ENCODE assay signal across 17 cellular contexts in the genomic region with DNA sequence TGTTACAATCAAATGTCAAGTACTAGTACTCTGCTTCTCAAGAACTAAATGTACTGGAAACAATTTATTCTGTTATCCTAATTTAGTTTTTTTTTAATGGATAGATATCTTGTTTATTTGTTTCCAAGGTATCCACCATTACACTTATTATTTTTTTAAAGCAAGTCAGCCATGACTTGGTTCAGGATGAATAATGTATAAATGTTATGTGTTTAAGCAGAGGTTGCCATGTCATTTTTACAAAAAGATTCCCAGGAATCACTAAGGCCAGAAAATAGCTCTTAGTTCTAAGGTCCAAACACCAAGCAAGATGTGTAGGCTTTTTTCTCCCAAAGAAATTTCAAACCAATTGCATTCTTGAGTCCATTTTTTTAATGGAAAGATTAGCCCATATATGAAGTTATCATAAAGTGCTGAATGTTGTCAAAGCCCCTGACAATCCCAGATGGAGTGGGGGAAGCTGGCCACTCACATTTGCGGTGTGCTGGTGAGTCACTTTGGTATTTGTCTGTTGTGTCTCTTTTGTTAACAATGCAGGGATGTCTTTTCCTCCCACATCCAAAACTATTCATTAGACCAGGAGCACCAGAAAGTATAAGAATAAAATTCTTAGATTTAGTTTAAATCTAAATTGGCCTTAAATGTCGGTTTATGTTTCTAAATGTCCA.
DNase-seq lines count a peak whose midpoint lies in the region; ATAC-seq and TF ChIP-seq lines count a peak whose summit lies in the region.
"Had no signal": no experiment of that assay in that cellular context is flagged by ENCODE, and none has a peak within 500 bp of the region (broad histone marks: within the 10 kb centered on the region; RNA-seq: fewer than 3 reads in every experiment).

No MANE protein-coding gene starts in this region.

- H3K27ac Mint-ChIP-seq in endodermal cell, result no peak overlapping the region
- H3K27ac Mint-ChIP-seq: CD8-positive, alpha-beta memory T cell had no signal

- H3K9ac ChIP-seq in endodermal cell (ENCODE audit: extremely low read depth, low read length, poor library complexity, severe bottlenecking), result no peak overlapping the region

- no peaks in the 10 kb centered on the region for H3K9me3 ChIP-seq in RWPE2 (ENCODE audit: severe bottlenecking)
- H3K9me3 ChIP-seq in gastrocnemius medialis, result no peaks in the 10 kb centered on the region
- H3K9me3 ChIP-seq in endodermal cell (ENCODE audit: control insufficient read depth, low read length), result no peaks in the 10 kb centered on the region
- H3K9me3 ChIP-seq: prostate gland had no signal

- peaks cover 7% of the 10 kb centered on the region for H3K4me1 ChIP-seq in RWPE2 (ENCODE audit: insufficient read depth, poor library complexity, severe bottlenecking)
- no peaks in the 10 kb centered on the region for H3K4me1 ChIP-seq in gastrocnemius medialis
- no peaks in the 10 kb centered on the region for H3K4me1 ChIP-seq in endodermal cell (ENCODE audit: control insufficient read depth, insufficient read depth, low read length)
- H3K4me1 ChIP-seq: prostate gland had no signal

- H3K27ac ChIP-seq in RWPE2 (ENCODE audit: poor library complexity, severe bottlenecking) (no peak overlapping the region), gastrocnemius medialis (peak overlapping the region; percentile 25 to 73 (median 62)), endodermal cell (ENCODE audit: low read depth, low read length) (no peak overlapping the region)
- H3K27ac ChIP-seq: PC-9, prostate gland had no signal

- peaks cover 2% of the 10 kb centered on the region for H3K4me1 Mint-ChIP-seq in endodermal cell
- H3K4me1 Mint-ChIP-seq: CD8-positive, alpha-beta memory T cell had no signal

- ATAC-seq in RWPE2 (ENCODE audit: low read depth), result peak; percentile 40; the same call in 1 of the 3 replicates
- no peak for ATAC-seq in gastrocnemius medialis
- no peak for ATAC-seq in HG03520 (IDR thresholded peaks at IDR 0.05; ENCODE audit: unreplicated experiment)
- ATAC-seq: HCT116, K562 had no signal

- no peak overlapping the region for H3K4me3 Mint-ChIP-seq in endodermal cell
- H3K4me3 Mint-ChIP-seq: brain; CD8-positive, alpha-beta memory T cell had no signal

- no peaks in the 10 kb centered on the region for H3K27me3 ChIP-seq in RWPE2 (ENCODE audit: insufficient read depth, poor library complexity, severe bottlenecking)
- no peaks in the 10 kb centered on the region for H3K27me3 ChIP-seq in gastrocnemius medialis
- H3K27me3 ChIP-seq in endodermal cell (ENCODE audit: control insufficient read depth, insufficient read depth, low read length, poor library complexity, severe bottlenecking), result no peaks in the 10 kb centered on the region

- intact Hi-C loops in gastrocnemius medialis (cut with DNase I; ENCODE audit: low total_unique reads), result loop anchor here (5.0 kb wide), 2 partner anchors 67 to 78 kb away; no protein-coding TSS in a partner anchor

- TF ChIP-seq CTCF in RWPE2 (IDR thresholded peaks at IDR 0.05; ENCODE audit: poor library complexity, severe bottlenecking) (no peak), fibroblast of mammary gland (conservative IDR thresholded peaks at IDR 0.05; ENCODE audit: control insufficient read depth, insufficient read depth, low read depth, low read length) (no peak), gastrocnemius medialis (IDR thresholded peaks at IDR 0.05 in 4 of 5, conservative IDR thresholded peaks at IDR 0.05 in 1 of 5) (no peak), endodermal cell (conservative IDR thresholded peaks at IDR 0.05) (no peak)

- TF ChIP-seq POLR2A in gastrocnemius medialis (IDR thresholded peaks at IDR 0.05), result no peak

- H3K36me3 ChIP-seq in RWPE2 (ENCODE audit: low read depth) (no peaks in the 10 kb centered on the region), gastrocnemius medialis (no peaks in the 10 kb centered on the region), endodermal cell (ENCODE audit: control insufficient read depth, insufficient read depth, low read length) (no peaks in the 10 kb centered on the region)
- H3K36me3 ChIP-seq: prostate gland had no signal

- no peaks in the 10 kb centered on the region for H3K27me3 Mint-ChIP-seq in endodermal cell (ENCODE audit: insufficient read depth)

- no peaks in the 10 kb centered on the region for H3K36me3 Mint-ChIP-seq in endodermal cell (ENCODE audit: low read depth)
- H3K36me3 Mint-ChIP-seq: brain; CD8-positive, alpha-beta memory T cell had no signal

- H3K9me3 Mint-ChIP-seq in endodermal cell, result no peaks in the 10 kb centered on the region
- H3K9me3 Mint-ChIP-seq: brain; CD8-positive, alpha-beta memory T cell had no signal

- in situ Hi-C loops in gastrocnemius medialis (cut with MboI; ENCODE audit: low sequenced_read_pairs in 4 of 4), result no loop called here

- no peak overlapping the region for H3K4me3 ChIP-seq in RWPE2 (ENCODE audit: severe bottlenecking)
- H3K4me3 ChIP-seq in fibroblast of mammary gland (ENCODE audit: control insufficient read depth, low read depth, low read length), result no peak overlapping the region
- H3K4me3 ChIP-seq in gastrocnemius medialis, result no peak overlapping the region
- no peak overlapping the region for H3K4me3 ChIP-seq in endodermal cell (ENCODE audit: low read length)
- H3K4me3 ChIP-seq: K562, PC-9, prostate gland had no signal

- WGBS in endodermal cell (ENCODE audit: insufficient coverage in 1 of 2, insufficient read length in 1 of 2), 2 experiments, result 100% methylated on average over 1 of the region's 2 CpGs; no CpG with 5 or more reads in 1 of the 2 experiments

- peak; percentile 90 for DNase-seq in Daoy (ENCODE audit: low read depth)
- no peak for DNase-seq in RWPE2 (ENCODE audit: low spot score)
- peak; percentile 92 for DNase-seq in fibroblast of mammary gland (ENCODE audit: low read depth)
- no peak for DNase-seq in gastrocnemius medialis
- DNase-seq in endodermal cell, result no peak
- DNase-seq in hippocampal formation (lab: John Stamatoyannopoulos, UW), result no peak
- no peak for DNase-seq in NCI-H146 (lab: John Stamatoyannopoulos, UW)
- DNase-seq: activated CD8-positive, alpha-beta memory T cell treated with anti-CD3 and anti-CD28 coated beads, Interleukin-2, amount 50 U/mL, for 4 hours; CD8-positive, alpha-beta memory T cell; NCI-H2081 treated with DMSO at 0.1 percent for 48 hours; PC-9; trophoblast cell had no signal

Comparison
In these comparisons a context has a peak if more than half of its experiments do, and no peak if none do; other contexts are left out.
1. DNase-seq: peak in Daoy (single experiment) and fibroblast of mammary gland (single experiment); none in RWPE2 (single experiment), gastrocnemius medialis (0 of 2), endodermal cell (single experiment), hippocampal formation (0 of 2) and NCI-H146 (single experiment).
2. H3K27ac ChIP-seq: peak in gastrocnemius medialis (4 of 4); none in RWPE2 (single experiment) and endodermal cell (single experiment).